In the genomic region with DNA sequence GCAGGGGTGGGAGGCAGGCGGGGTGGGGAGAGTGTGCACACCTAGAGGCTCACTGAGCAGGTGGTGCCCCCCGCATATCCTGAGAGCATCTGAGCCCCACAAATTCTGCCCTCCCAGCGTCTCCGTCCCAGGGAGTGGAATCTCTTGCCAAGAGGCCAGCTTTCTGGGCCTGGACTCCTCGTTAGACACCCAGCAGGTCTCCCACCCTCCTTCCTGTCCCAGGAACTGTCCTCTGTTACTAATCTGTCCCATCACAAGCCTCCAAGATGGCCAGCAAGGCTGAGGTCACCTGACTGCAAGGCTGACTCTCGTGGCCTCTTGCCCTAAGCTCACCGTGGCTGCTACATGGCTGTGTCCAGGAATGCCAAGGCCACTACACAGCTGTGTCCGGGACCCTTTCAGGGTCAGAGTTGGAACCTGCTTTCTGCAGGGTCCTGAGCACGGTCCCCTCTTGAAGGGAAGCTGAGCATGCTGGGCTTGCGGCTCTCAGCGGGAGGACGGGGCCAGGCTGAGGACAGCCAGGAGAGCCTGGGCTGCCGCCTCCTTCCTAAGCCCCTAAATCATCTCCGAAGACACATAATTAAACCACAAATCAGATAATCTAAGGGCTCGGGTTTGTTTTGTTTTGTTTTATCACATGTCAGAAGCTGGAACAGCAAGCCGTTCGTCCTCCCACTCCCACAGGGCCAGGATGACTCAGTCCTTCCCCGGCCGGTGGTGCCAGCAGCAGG, we compare ENCODE assay signal across 12 cellular contexts.
A peak's percentile ranks its signal among the peaks of the same experiment; 100 is the strongest.
DNase-seq lines count a peak whose midpoint lies in the region; ATAC-seq and TF ChIP-seq lines count a peak whose summit lies in the region.
"Had no signal": no experiment of that assay in that cellular context is flagged by ENCODE, and none has a peak within 500 bp of the region (broad histone marks: within the 10 kb centered on the region; RNA-seq: fewer than 3 reads in every experiment).

No MANE protein-coding gene starts in this region.

- ATAC-seq in DND-41 (ENCODE audit: insufficient read depth, low read depth) (no peak), Right ventricle myocardium inferior (peak; percentile 76)

- H3K9me3 ChIP-seq in DND-41 (ENCODE audit: insufficient read depth, low read length, severe bottlenecking) (no peaks in the 10 kb centered on the region), Peyer's patch (no peaks in the 10 kb centered on the region), prostate gland (no peaks in the 10 kb centered on the region)

- H3K4me2 ChIP-seq in DND-41 (ENCODE audit: insufficient read depth, low read length), result no peak overlapping the region

- no peak overlapping the region for H3K4me3 ChIP-seq in DND-41 (ENCODE audit: low read depth in 1 of 2, low read length in 2 of 2)
- H3K4me3 ChIP-seq in Peyer's patch, result peak overlapping the region in 3 of 4 donors; percentile 9 to 23 (median 14)
- no peak overlapping the region for H3K4me3 ChIP-seq in prostate gland

- no peak overlapping the region for H3K9ac ChIP-seq in DND-41 (ENCODE audit: low read depth, low read length)
- H3K9ac ChIP-seq: parathyroid adenoma had no signal

- no peaks in the 10 kb centered on the region for H3K36me3 Mint-ChIP-seq in activated T-cell treated with anti-CD3 and anti-CD28 coated beads, Interleukin-2, amount 50 U/mL, for 24 hours (ENCODE audit: low read depth)

- no peaks in the 10 kb centered on the region for H3K36me3 ChIP-seq in DND-41 (ENCODE audit: insufficient read depth, low read length)
- no peaks in the 10 kb centered on the region for H3K36me3 ChIP-seq in Peyer's patch
- no peaks in the 10 kb centered on the region for H3K36me3 ChIP-seq in prostate gland

- intact Hi-C loops in Right ventricle myocardium inferior (cut with DNase I), result no loop called here
- intact Hi-C loops in prostate gland (cut with DNase I), result no loop called here

- no peak for TF ChIP-seq POLR2A in Peyer's patch (IDR thresholded peaks at IDR 0.05)
- no peak for TF ChIP-seq POLR2A in prostate gland (IDR thresholded peaks at IDR 0.05)

- no peaks in the 10 kb centered on the region for H3K4me1 Mint-ChIP-seq in activated T-cell treated with anti-CD3 and anti-CD28 coated beads, Interleukin-2, amount 50 U/mL, for 24 hours (ENCODE audit: low read depth)

- DNase-seq in DND-41, result peak; percentile 2
- DNase-seq in Peyer's patch, result peak in 2 of 3 donors; percentile 35 to 39
- no peak for DNase-seq in Right ventricle myocardium inferior (ENCODE audit: missing footprints)
- peak; percentile 68 for DNase-seq in prostate gland (ENCODE audit: low spot score)
- no peak for DNase-seq in NCI-H226
- DNase-seq in stimulated activated naive CD4-positive, alpha-beta T cell treated with Interleukin-2 at 50 U/mL for 16 hours (lab: John Stamatoyannopoulos, UW), result no peak
- no peak for DNase-seq in activated T-cell treated with anti-CD3 and anti-CD28 coated beads, Interleukin-2, amount 50 U/mL, for 24 hours
- no peak for DNase-seq in midbrain (lab: John Stamatoyannopoulos, UW)
- DNase-seq: RPMI8226 had no signal

- no peak overlapping the region for H3K27ac Mint-ChIP-seq in activated T-cell treated with anti-CD3 and anti-CD28 coated beads, Interleukin-2, amount 50 U/mL, for 24 hours
- H3K27ac Mint-ChIP-seq: activated T-helper 1 cell treated with anti-CD3 and anti-CD28 coated beads, Interleukin-12 subunit alpha, Interleukin-12 subunit beta, Interleukin-2, Interleukin-4 antibody, amounts not matched to agents 30 ng/mL and 10 ng/mL and 1 ng/mL, durations not matched to agents 14 hours and 24 hours and 36 hours; stimulated activated naive CD8-positive, alpha-beta T cell treated with anti-CD3 and anti-CD28 coated beads, Interleukin-15, Interleukin-2, amounts not matched to agents 100 ng/mL and 50 ng/mL, for 24 hours had no signal

- WGBS in prostate gland, result 16% methylated on average over 19 of the region's 19 CpGs

- no peaks in the 10 kb centered on the region for H3K79me2 ChIP-seq in DND-41 (ENCODE audit: insufficient read depth, low read length)
- H3K79me2 ChIP-seq: parathyroid adenoma had no signal

- H3K4me3 Mint-ChIP-seq in activated T-cell treated with anti-CD3 and anti-CD28 coated beads, Interleukin-2, amount 50 U/mL, for 24 hours, result no peak overlapping the region
- H3K4me3 Mint-ChIP-seq: activated T-helper 1 cell treated with anti-CD3 and anti-CD28 coated beads, Interleukin-12 subunit alpha, Interleukin-12 subunit beta, Interleukin-2, Interleukin-4 antibody, amounts not matched to agents 30 ng/mL and 10 ng/mL and 1 ng/mL, durations not matched to agents 14 hours and 24 hours and 36 hours; stimulated activated naive CD8-positive, alpha-beta T cell treated with anti-CD3 and anti-CD28 coated beads, Interleukin-15, Interleukin-2, amounts not matched to agents 100 ng/mL and 50 ng/mL, for 24 hours had no signal

- H3K27ac ChIP-seq in DND-41 (ENCODE audit: low read length) (0 out of 2 replicates have a peak overlapping the region, but pooled peaks have one; percentile 37), Peyer's patch (no peak overlapping the region), prostate gland (no peak overlapping the region)
- H3K27ac ChIP-seq: parathyroid adenoma had no signal

- H4K20me1 ChIP-seq in DND-41 (ENCODE audit: insufficient read depth, low read length), result no peaks in the 10 kb centered on the region

- H3K9me3 Mint-ChIP-seq in activated T-cell treated with anti-CD3 and anti-CD28 coated beads, Interleukin-2, amount 50 U/mL, for 24 hours, result no peaks in the 10 kb centered on the region
- H3K9me3 Mint-ChIP-seq: activated T-helper 1 cell treated with anti-CD3 and anti-CD28 coated beads, Interleukin-12 subunit alpha, Interleukin-12 subunit beta, Interleukin-2, Interleukin-4 antibody, amounts not matched to agents 30 ng/mL and 10 ng/mL and 1 ng/mL, durations not matched to agents 14 hours and 24 hours and 36 hours; stimulated activated naive CD8-positive, alpha-beta T cell treated with anti-CD3 and anti-CD28 coated beads, Interleukin-15, Interleukin-2, amounts not matched to agents 100 ng/mL and 50 ng/mL, for 24 hours had no signal

- H3K27me3 Mint-ChIP-seq in activated T-cell treated with anti-CD3 and anti-CD28 coated beads, Interleukin-2, amount 50 U/mL, for 24 hours, result peaks cover 17% of the 10 kb centered on the region

- no peaks in the 10 kb centered on the region for H3K27me3 ChIP-seq in DND-41 (ENCODE audit: insufficient read depth, low read length, poor library complexity)
- H3K27me3 ChIP-seq in Peyer's patch, result no peaks in the 10 kb centered on the region
- peaks cover 3% of the 10 kb centered on the region for H3K27me3 ChIP-seq in prostate gland (replicated peaks; ENCODE audit: insufficient read depth)

- H2AFZ ChIP-seq in DND-41 (ENCODE audit: low read depth, low read length), result no peak overlapping the region
- H2AFZ ChIP-seq: parathyroid adenoma had no signal

- TF ChIP-seq CTCF in DND-41 (IDR thresholded peaks at IDR 0.05; ENCODE audit: borderline replicate concordance, extremely low read depth, low read length, poor library complexity, severe bottlenecking), result no peak
- TF ChIP-seq CTCF in Peyer's patch (IDR thresholded peaks at IDR 0.05), result no peak
- no peak for TF ChIP-seq CTCF in prostate gland (IDR thresholded peaks at IDR 0.05)

- H3K4me1 ChIP-seq in DND-41 (ENCODE audit: insufficient read depth, low read length) (peaks cover 36% of the 10 kb centered on the region), Peyer's patch (peaks cover 0 to 13% (median 6%) of the 10 kb centered on the region in 4 donors), prostate gland (replicated peaks) (no peaks in the 10 kb centered on the region)
- H3K4me1 ChIP-seq: parathyroid adenoma had no signal

Comparison
In these comparisons a context has a peak if more than half of its experiments do, and no peak if none do; other contexts are left out.
1. DNase-seq: peak in DND-41 (single experiment), Peyer's patch (2 of 3) and prostate gland (single experiment); none in Right ventricle myocardium inferior (single experiment), NCI-H226 (single experiment), stimulated activated naive CD4-positive, alpha-beta T cell treated with Interleukin-2 at 50 U/mL for 16 hours (single experiment), activated T-cell treated with anti-CD3 and anti-CD28 coated beads, Interleukin-2, amount 50 U/mL, for 24 hours (single experiment) and midbrain (single experiment).
2. H3K4me3 ChIP-seq: peak in Peyer's patch (3 of 4); none in DND-41 (0 of 2) and prostate gland (0 of 2).